ENCODE assay signal across 17 cellular contexts in the genomic region with DNA sequence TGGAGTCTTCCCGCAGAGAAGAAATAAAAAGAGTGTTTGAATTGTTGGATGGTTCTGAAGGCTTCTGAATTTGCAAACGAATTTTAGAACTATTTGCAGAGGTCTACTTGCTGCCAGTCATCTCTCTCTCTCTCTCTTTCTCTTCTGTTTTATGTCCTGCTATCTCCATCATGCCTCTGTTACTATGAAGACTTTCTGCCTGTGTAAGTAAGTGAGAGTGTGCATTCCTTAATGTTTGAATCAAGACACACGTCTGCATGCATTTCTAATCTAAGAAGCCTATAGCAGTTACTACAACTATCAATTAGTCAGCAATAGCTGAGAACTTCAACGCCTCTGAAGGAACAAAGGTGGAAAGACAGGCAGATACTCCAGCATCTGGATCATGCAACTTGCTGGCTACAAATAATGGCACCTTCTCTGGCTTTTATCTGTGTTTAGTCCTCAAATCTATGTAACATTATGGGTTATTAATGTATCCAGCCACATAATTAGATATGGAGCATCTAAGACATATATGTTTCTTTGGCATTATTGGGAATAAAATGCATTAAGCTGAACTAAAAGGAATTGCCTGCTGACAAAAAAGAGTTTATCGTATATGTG.
"Had no signal": no experiment of that assay in that cellular context is flagged by ENCODE, and none has a peak within 500 bp of the region (broad histone marks: within the 10 kb centered on the region; RNA-seq: fewer than 3 reads in every experiment).

No MANE protein-coding gene starts in this region.

- H2AFZ ChIP-seq: hepatocyte had no signal

- H3K4me2 ChIP-seq: hepatocyte had no signal

- H3K36me3 Mint-ChIP-seq: activated naive CD8-positive, alpha-beta T cell; naive B cell had no signal

- H3K27ac Mint-ChIP-seq: activated CD4-positive, alpha-beta T cell treated with anti-CD3 and anti-CD28 coated beads, Interleukin-2, amount 10 ng/mL, durations not matched to agents 7 days and 5 days; activated naive CD8-positive, alpha-beta T cell; naive B cell; stimulated activated naive CD8-positive, alpha-beta T cell treated with anti-CD3 and anti-CD28 coated beads, Interleukin-15, Interleukin-2, amounts not matched to agents 100 ng/mL and 50 ng/mL, for 24 hours had no signal

- H3K79me2 ChIP-seq: hepatocyte had no signal

- ATAC-seq: left ventricle myocardium superior, pancreas had no signal

- H3K27me3 ChIP-seq: breast epithelium, pancreas, tibial artery had no signal

- H3K27ac ChIP-seq: breast epithelium, hepatocyte, pancreas, SK-N-MC had no signal

- H3K4me1 ChIP-seq: breast epithelium, pancreas had no signal

- H3K4me3 Mint-ChIP-seq: activated CD4-positive, alpha-beta T cell treated with anti-CD3 and anti-CD28 coated beads, Interleukin-2, amount 10 ng/mL, durations not matched to agents 7 days and 5 days; activated naive CD8-positive, alpha-beta T cell; naive B cell; stimulated activated naive CD8-positive, alpha-beta T cell treated with anti-CD3 and anti-CD28 coated beads, Interleukin-15, Interleukin-2, amounts not matched to agents 100 ng/mL and 50 ng/mL, for 24 hours had no signal

- H3K27me3 Mint-ChIP-seq: activated CD4-positive, alpha-beta T cell treated with anti-CD3 and anti-CD28 coated beads, Interleukin-2, amount 10 ng/mL, durations not matched to agents 7 days and 5 days had no signal

- H3K9me3 Mint-ChIP-seq: activated CD4-positive, alpha-beta T cell treated with anti-CD3 and anti-CD28 coated beads, Interleukin-2, amount 10 ng/mL, durations not matched to agents 7 days and 5 days; naive B cell; stimulated activated naive CD8-positive, alpha-beta T cell treated with anti-CD3 and anti-CD28 coated beads, Interleukin-15, Interleukin-2, amounts not matched to agents 100 ng/mL and 50 ng/mL, for 24 hours had no signal

- H3K4me1 Mint-ChIP-seq: activated CD4-positive, alpha-beta T cell treated with anti-CD3 and anti-CD28 coated beads, Interleukin-2, amount 10 ng/mL, durations not matched to agents 7 days and 5 days; naive B cell had no signal

- DNase-seq: activated CD4-positive, alpha-beta T cell treated with anti-CD3 and anti-CD28 coated beads, Interleukin-2, amount 10 ng/mL, durations not matched to agents 7 days and 5 days; activated CD8-positive, alpha-beta memory T cell treated with anti-CD3 and anti-CD28 coated beads for 24 hours; activated gamma-delta T cell treated with Interleukin-2 at 50 U/mL for 16 hours; kidney; left ventricle myocardium superior; naive B cell; pancreas; small intestine; stimulated activated CD4-positive, alpha-beta T cell treated with anti-CD3 and anti-CD28 coated beads, Interleukin-4, amount 100 ng/mL, for 4 hours; stimulated activated CD8-positive, alpha-beta memory T cell treated with anti-CD3 and anti-CD28 coated beads, Interleukin-4, amount 100 ng/mL, for 48 hours; T-helper 9 cell; tibial artery had no signal

- H3K36me3 ChIP-seq: breast epithelium, pancreas, tibial artery had no signal

- H3K9me3 ChIP-seq: breast epithelium, pancreas, tibial artery had no signal

- H3K4me3 ChIP-seq: hepatocyte, pancreas, SK-N-MC, tibial artery had no signal
